ENCODE assay signal across 23 cellular contexts in genomic region chr19:6215701-6216235, GRCh38.
A peak's percentile ranks its signal among the peaks of the same experiment; 100 is the strongest.
DNase-seq lines count a peak whose midpoint lies in the region; ATAC-seq and TF ChIP-seq lines count a peak whose summit lies in the region.
"Had no signal": no experiment of that assay in that cellular context is flagged by ENCODE, and none has a peak within 500 bp of the region (broad histone marks: within the 10 kb centered on the region; RNA-seq: fewer than 3 reads in every experiment).

No MANE protein-coding gene starts in this region.

- H2BK120ac ChIP-seq in trophoblast cell (ENCODE audit: insufficient read depth, low read length, poor library complexity) = peak overlapping the region; percentile 92

- no peak overlapping the region for H3K4me3 ChIP-seq in A673 (ENCODE audit: low read depth, low read length, poor library complexity, severe bottlenecking)
- H3K4me3 ChIP-seq in HUES6 (ENCODE audit: low read depth, low read length) = no peak overlapping the region
- no peak overlapping the region for H3K4me3 ChIP-seq in left lung
- no peak overlapping the region for H3K4me3 ChIP-seq in trophoblast cell (ENCODE audit: low read depth, low read length)
- H3K4me3 ChIP-seq: colonic mucosa, smooth muscle cell had no signal

- no peak overlapping the region for H4K12ac ChIP-seq in trophoblast cell (ENCODE audit: low read depth, low read length)

- TF ChIP-seq CTCF in A673 (conservative IDR thresholded peaks at IDR 0.05; ENCODE audit: low read depth, low read length) (no peak), left lung (IDR thresholded peaks at IDR 0.05) (no peak)

- H3K79me2 ChIP-seq in trophoblast cell (ENCODE audit: control insufficient read depth, insufficient read depth, low read length, poor library complexity) = peaks cover 11% of the 10 kb centered on the region

- peak overlapping the region; percentile 83 for H2AK5ac ChIP-seq in trophoblast cell (ENCODE audit: low read length)

- H3K36me3 ChIP-seq in A673 (ENCODE audit: insufficient read depth, low read length, poor library complexity, severe bottlenecking) = peaks cover 2% of the 10 kb centered on the region
- H3K36me3 ChIP-seq in HUES6 (ENCODE audit: control insufficient read depth, insufficient read depth, low read length) = peaks cover 33% of the 10 kb centered on the region
- H3K36me3 ChIP-seq in left lung = peaks cover 0 to 90% of the 10 kb centered on the region in 2 donors
- H3K36me3 ChIP-seq in trophoblast cell (ENCODE audit: control insufficient read depth in 1 of 2, insufficient read depth in 2 of 2, low read length in 2 of 2) = peaks cover 53 to 68% of the 10 kb centered on the region in 2 experiments
- H3K36me3 ChIP-seq: colonic mucosa had no signal

- H2BK5ac ChIP-seq in trophoblast cell (ENCODE audit: low read depth, low read length, poor library complexity) = peak overlapping the region; percentile 90

- no TSS peak for BruUV-seq in A673 (replicated peaks; lab: Mats Ljungman, UMichigan)

- H3K27me3 ChIP-seq in A673 (replicated peaks; ENCODE audit: insufficient read depth, low read depth, low read length, poor library complexity) (no peaks in the 10 kb centered on the region), HUES6 (ENCODE audit: control insufficient read depth, insufficient read depth, low read length) (no peaks in the 10 kb centered on the region), left lung (no peaks in the 10 kb centered on the region), trophoblast cell (ENCODE audit: insufficient read depth, low read length) (no peaks in the 10 kb centered on the region)
- H3K27me3 ChIP-seq: BE2C, colonic mucosa had no signal

- no peak overlapping the region for H3K27ac Mint-ChIP-seq in natural killer cell treated with Interleukin-12 subunit alpha and Interleukin-12 subunit beta and Interleukin-15 and Interleukin-18, amount 100 ng/mL, for 72 hours
- H3K27ac Mint-ChIP-seq: activated naive CD8-positive, alpha-beta T cell; activated T-cell treated with anti-CD3 and anti-CD28 coated beads, Interleukin-2, amount 50 U/mL, for 24 hours; naive thymus-derived CD8-positive, alpha-beta T cell had no signal

- H3K4me3 Mint-ChIP-seq in natural killer cell treated with Interleukin-12 subunit alpha and Interleukin-12 subunit beta and Interleukin-15 and Interleukin-18, amount 100 ng/mL, for 72 hours = no peak overlapping the region
- H3K4me3 Mint-ChIP-seq: activated naive CD8-positive, alpha-beta T cell; activated T-cell treated with anti-CD3 and anti-CD28 coated beads, Interleukin-2, amount 50 U/mL, for 24 hours; naive thymus-derived CD8-positive, alpha-beta T cell had no signal

- H3K36me3 Mint-ChIP-seq in natural killer cell treated with Interleukin-12 subunit alpha and Interleukin-12 subunit beta and Interleukin-15 and Interleukin-18, amount 100 ng/mL, for 72 hours = no peaks in the 10 kb centered on the region

- H4K91ac ChIP-seq in trophoblast cell (ENCODE audit: low read depth, low read length) = peak overlapping the region; percentile 97

- peak overlapping the region; percentile 79 for H3K14ac ChIP-seq in trophoblast cell (ENCODE audit: low read length)

- WGBS in trophoblast cell (ENCODE audit: extremely low coverage, insufficient coverage, insufficient read length) = no CpG with 5 or more reads among the region's 15 CpGs

- CTCF ChIA-PET in A673 (lab: Charles Lee) = no interaction called here

- no peaks in the 10 kb centered on the region for H3K9me3 ChIP-seq in A673 (ENCODE audit: low read depth, low read length, poor library complexity, severe bottlenecking)
- no peaks in the 10 kb centered on the region for H3K9me3 ChIP-seq in HUES6 (ENCODE audit: control insufficient read depth, insufficient read depth, low read depth, low read length)
- no peaks in the 10 kb centered on the region for H3K9me3 ChIP-seq in left lung
- no peaks in the 10 kb centered on the region for H3K9me3 ChIP-seq in trophoblast cell (ENCODE audit: insufficient read depth, low read depth, low read length)
- H3K9me3 ChIP-seq: BE2C, colonic mucosa had no signal

- intact Hi-C loops in A673 (cut with micrococcal nuclease; ENCODE audit: unreplicated experiment) = no loop called here
- intact Hi-C loops in left lung (cut with DNase I) = loop anchor here in 1 of 2 donors (5.0 kb wide), 1 partner anchor 87 kb away; no protein-coding TSS in a partner anchor

- peak overlapping the region; percentile 29 for H3K4ac ChIP-seq in trophoblast cell (ENCODE audit: low read depth, low read length)

- no peak for ATAC-seq in left lung
- no peak for ATAC-seq in natural killer cell treated with Interleukin-12 subunit alpha and Interleukin-12 subunit beta and Interleukin-15 and Interleukin-18, amount 100 ng/mL, for 72 hours
- no peak for ATAC-seq in HG03565 (IDR thresholded peaks at IDR 0.05; ENCODE audit: unreplicated experiment)
- ATAC-seq: naive thymus-derived CD8-positive, alpha-beta T cell; stimulated activated naive CD8-positive, alpha-beta T cell treated with anti-CD3 and anti-CD28 coated beads, Interleukin-15, Interleukin-2, amounts not matched to agents 100 U/mL and 50 U/mL, for 24 hours had no signal

- H3K4me1 ChIP-seq in A673 (ENCODE audit: insufficient read depth, low read length, poor library complexity, severe bottlenecking) (peaks cover 16% of the 10 kb centered on the region), HUES6 (ENCODE audit: control insufficient read depth, insufficient read depth, low read length) (peaks cover 14% of the 10 kb centered on the region), left lung (peaks cover 29% of the 10 kb centered on the region in 2 donors), trophoblast cell (ENCODE audit: control insufficient read depth in 1 of 2, insufficient read depth in 2 of 2, low read length in 2 of 2) (peaks cover 31% of the 10 kb centered on the region in 2 experiments)

- H2AFZ ChIP-seq in trophoblast cell (ENCODE audit: insufficient read depth, low read length, poor library complexity) = no peak overlapping the region

- peak overlapping the region; percentile 30 for H2BK12ac ChIP-seq in trophoblast cell (ENCODE audit: low read length)

- DNase-seq in A673 (ENCODE audit: low spot score) = no peak
- peak; percentile 31 to 77 for DNase-seq in left lung
- DNase-seq in trophoblast cell = no peak
- no peak for DNase-seq in stimulated activated naive CD4-positive, alpha-beta T cell (lab: John Stamatoyannopoulos, UW)
- DNase-seq in natural killer cell treated with Interleukin-12 subunit alpha and Interleukin-12 subunit beta and Interleukin-15 and Interleukin-18, amount 100 ng/mL, for 72 hours (ENCODE audit: low spot score) = no peak
- DNase-seq: ACHN; activated effector memory CD4-positive, alpha-beta T cell treated with anti-CD3 and anti-CD28 coated beads, Interleukin-2, amount 50 U/mL, for 16 hours; activated T-cell treated with anti-CD3 and anti-CD28 coated beads, Interleukin-2, amount 50 U/mL, for 24 hours; anterior cingulate cortex; colonic mucosa; effector CD4-positive, alpha-beta T cell; IMR-90; NCI-H446; NCI-H774; stimulated activated CD4-positive, alpha-beta T cell treated with anti-CD3 and anti-CD28 coated beads, Interleukin-1b, Interleukin-23, amount 100 ng/mL, for 48 hours; stimulated activated naive CD8-positive, alpha-beta T cell treated with anti-CD3 and anti-CD28 coated beads, Interleukin-15, Interleukin-2, amounts not matched to agents 100 U/mL and 50 U/mL, for 24 hours had no signal

- POLR2A ChIA-PET in A673 (lab: Charles Lee; ENCODE audit: low non-redundant PET) = no interaction called here

- H3K9me3 Mint-ChIP-seq in natural killer cell treated with Interleukin-12 subunit alpha and Interleukin-12 subunit beta and Interleukin-15 and Interleukin-18, amount 100 ng/mL, for 72 hours = no peaks in the 10 kb centered on the region
- H3K9me3 Mint-ChIP-seq: activated T-cell treated with anti-CD3 and anti-CD28 coated beads, Interleukin-2, amount 50 U/mL, for 24 hours; naive thymus-derived CD8-positive, alpha-beta T cell had no signal

- peak overlapping the region; percentile 86 for H3K18ac ChIP-seq in trophoblast cell (ENCODE audit: low read length)

- no peaks in the 10 kb centered on the region for H3K27me3 Mint-ChIP-seq in natural killer cell treated with Interleukin-12 subunit alpha and Interleukin-12 subunit beta and Interleukin-15 and Interleukin-18, amount 100 ng/mL, for 72 hours
- H3K27me3 Mint-ChIP-seq: activated naive CD8-positive, alpha-beta T cell; activated T-cell treated with anti-CD3 and anti-CD28 coated beads, Interleukin-2, amount 50 U/mL, for 24 hours; naive thymus-derived CD8-positive, alpha-beta T cell had no signal

- no peak overlapping the region for H3K23ac ChIP-seq in trophoblast cell (ENCODE audit: low read length)

- peak overlapping the region; percentile 81 for H4K8ac ChIP-seq in trophoblast cell (ENCODE audit: low read depth, low read length)

- H3K27ac ChIP-seq in A673 (ENCODE audit: low read depth, low read length, poor library complexity, severe bottlenecking) (peak overlapping the region; percentile 16), HUES6 (ENCODE audit: low read depth, low read length) (0 out of 2 replicates have a peak overlapping the region, but pooled peaks have one; percentile 73), left lung (no peak overlapping the region), trophoblast cell (ENCODE audit: low read depth, low read length) (peak overlapping the region; percentile 44)
- H3K27ac ChIP-seq: colonic mucosa, epithelial cell of prostate had no signal

- H3K4me1 Mint-ChIP-seq in natural killer cell treated with Interleukin-12 subunit alpha and Interleukin-12 subunit beta and Interleukin-15 and Interleukin-18, amount 100 ng/mL, for 72 hours (ENCODE audit: low read depth in 2 of 2) = peaks cover 0 to 3% of the 10 kb centered on the region in 2 donors

- H3K9ac ChIP-seq in HUES6 (ENCODE audit: low read length) (no peak overlapping the region), trophoblast cell (ENCODE audit: low read length) (no peak overlapping the region)

- no peak overlapping the region for H3K4me2 ChIP-seq in trophoblast cell (ENCODE audit: low read length)
- H3K4me2 ChIP-seq: smooth muscle cell had no signal

- peaks cover 33% of the 10 kb centered on the region for H3K79me1 ChIP-seq in trophoblast cell (ENCODE audit: low read length)

Comparison
In these comparisons a context has a peak if more than half of its experiments do, and no peak if none do; other contexts are left out.
1. DNase-seq: peak in left lung (2 of 2); none in A673 (single experiment), trophoblast cell (0 of 2), stimulated activated naive CD4-positive, alpha-beta T cell (0 of 6) and natural killer cell treated with Interleukin-12 subunit alpha and Interleukin-12 subunit beta and Interleukin-15 and Interleukin-18, amount 100 ng/mL, for 72 hours (single experiment).
2. H3K27ac ChIP-seq: peak in A673 (single experiment), HUES6 (single experiment) and trophoblast cell (single experiment); none in left lung (0 of 2).